ENCODE assay signal across 16 cellular contexts in the genomic region with DNA sequence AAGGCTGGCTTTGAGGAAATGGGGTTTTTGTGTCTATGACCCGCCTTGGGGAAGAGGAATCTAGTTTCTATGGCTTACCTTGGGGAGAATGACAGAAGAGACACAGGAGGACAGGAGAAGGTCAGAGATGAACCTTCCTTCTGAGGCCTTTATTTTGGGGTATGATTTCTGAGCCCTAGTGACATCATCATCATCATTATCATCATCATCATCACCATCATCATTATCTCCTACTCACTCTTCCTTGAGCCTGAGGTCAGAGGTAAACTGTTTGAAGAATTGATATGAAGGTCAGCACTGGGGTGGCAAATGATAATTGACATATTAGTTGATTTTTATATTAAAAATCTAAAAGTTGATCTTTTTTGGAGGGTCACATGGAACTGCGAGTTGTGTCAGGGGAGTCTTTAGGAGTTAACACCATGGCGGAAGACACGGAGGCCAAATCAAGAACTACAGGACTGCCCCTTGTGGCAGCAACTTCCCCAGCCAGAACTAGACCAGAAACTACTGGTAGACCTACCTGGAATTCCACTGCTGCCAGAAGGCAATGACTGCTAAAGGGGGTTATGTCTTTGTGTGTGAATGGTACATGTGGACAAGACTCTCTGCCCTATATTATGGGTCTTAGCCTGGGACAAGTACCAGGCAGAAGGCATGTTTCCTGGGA. TPM values are rescaled to one million over a fixed set of nuclear protein-coding genes. Genes with fewer than 3 reads are reported as not detected.
A peak's percentile ranks its signal among the peaks of the same experiment; 100 is the strongest.
DNase-seq lines count a peak whose midpoint lies in the region; ATAC-seq and TF ChIP-seq lines count a peak whose summit lies in the region.
"Had no signal": no experiment of that assay in that cellular context is flagged by ENCODE, and none has a peak within 500 bp of the region (broad histone marks: within the 10 kb centered on the region; RNA-seq: fewer than 3 reads in every experiment).

No MANE protein-coding gene starts in this region.

- no peak overlapping the region for H3K4me3 ChIP-seq in PC-3 (ENCODE audit: low read length)
- H3K4me3 ChIP-seq in epithelial cell of esophagus (ENCODE audit: low read length): no peak overlapping the region
- H3K4me3 ChIP-seq: SJSA1 had no signal

- H3K23ac ChIP-seq in H9 (ENCODE audit: insufficient read length, low read depth, low read length): no peak overlapping the region

- H3K9me3 Mint-ChIP-seq in H9: no peaks in the 10 kb centered on the region; a peak in 2 of 5 replicates
- H3K9me3 Mint-ChIP-seq in CD4-positive, alpha-beta T cell: peaks cover 3% of the 10 kb centered on the region

- H2BK120ac ChIP-seq in H9 (ENCODE audit: low read depth, low read length, poor library complexity, severe bottlenecking): no peak overlapping the region

- H2AFZ ChIP-seq in H9 (ENCODE audit: low read length) (no peak overlapping the region), PC-3 (ENCODE audit: low read length) (no peak overlapping the region)

- H4K5ac ChIP-seq in H9 (ENCODE audit: insufficient read length, low read depth, low read length): no peak overlapping the region

- no peak overlapping the region for H3K18ac ChIP-seq in H9 (ENCODE audit: insufficient read length, low read depth, low read length)

- H4K20me1 ChIP-seq in H9 (ENCODE audit: control insufficient read depth, insufficient read depth, insufficient read length) (no peaks in the 10 kb centered on the region), PC-3 (ENCODE audit: low read length) (no peaks in the 10 kb centered on the region)

- TF ChIP-seq CTCF in H9 (conservative IDR thresholded peaks at IDR 0.05): peak; percentile 48
- TF ChIP-seq CTCF in PC-3 (conservative IDR thresholded peaks at IDR 0.05; ENCODE audit: low read depth, low read length): 0 out of 2 replicates have a peak, but pooled peaks have one; percentile 16
- peak; percentile 12 for TF ChIP-seq CTCF in epithelial cell of esophagus (IDR thresholded peaks at IDR 0.05; ENCODE audit: insufficient read depth, low read depth, low read length, missing control alignments)
- TF ChIP-seq CTCF in CD4-positive, alpha-beta T cell (IDR thresholded peaks at IDR 0.05): no peak

- H3K4me1 Mint-ChIP-seq in H9: peaks cover 12 to 15% of the 10 kb centered on the region in 2 experiments
- H3K4me1 Mint-ChIP-seq in CD4-positive, alpha-beta T cell (ENCODE audit: low read depth): no peaks in the 10 kb centered on the region
- H3K4me1 Mint-ChIP-seq: CD4-positive, CD25-positive, alpha-beta regulatory T cell had no signal

- no CpG with 5 or more reads among the region's 4 CpGs for WGBS in H9 (ENCODE audit: extremely low coverage, insufficient read length, low lambda C conversion rate)

- peaks cover 79% of the 10 kb centered on the region for H3K27me3 Mint-ChIP-seq in H9 (ENCODE audit: low read depth)
- H3K27me3 Mint-ChIP-seq in CD4-positive, alpha-beta T cell: no peaks in the 10 kb centered on the region
- H3K27me3 Mint-ChIP-seq: CD4-positive, CD25-positive, alpha-beta regulatory T cell had no signal

- H3K9ac ChIP-seq in H9 (ENCODE audit: extremely low read depth, insufficient read length, low read length) (no peak overlapping the region), PC-3 (ENCODE audit: low read length) (no peak overlapping the region)

- no peaks in the 10 kb centered on the region for H3K23me2 ChIP-seq in H9 (ENCODE audit: insufficient read length, low read depth, low read length, poor library complexity, severe bottlenecking)

- no peaks in the 10 kb centered on the region for H3F3A ChIP-seq in PC-3 (ENCODE audit: low read length, unreplicated experiment)

- CTCF ChIA-PET in PC-3 (lab: Charles Lee): no interaction called here
- CTCF ChIA-PET in CD4-positive, alpha-beta T cell (lab: Charles Lee): no interaction called here

- no peaks in the 10 kb centered on the region for H3K9me3 ChIP-seq in H9 (ENCODE audit: control insufficient read depth, low read depth, low read length)
- H3K9me3 ChIP-seq in PC-3 (ENCODE audit: low read length): no peaks in the 10 kb centered on the region
- no peaks in the 10 kb centered on the region for H3K9me3 ChIP-seq in CD4-positive, alpha-beta T cell (ENCODE audit: control insufficient read depth, low read length)
- H3K9me3 ChIP-seq: SJSA1 had no signal

- H3K4me1 ChIP-seq in H9 (ENCODE audit: insufficient read depth, low read length) (peaks cover 6% of the 10 kb centered on the region; the same call in 1 of the 2 replicates), PC-3 (ENCODE audit: insufficient read depth, low read length) (no peaks in the 10 kb centered on the region)
- H3K4me1 ChIP-seq: SJSA1 had no signal

- H2BK5ac ChIP-seq in H9 (ENCODE audit: insufficient read length, low read length): no peak overlapping the region

- H3K79me1 ChIP-seq in H9 (ENCODE audit: insufficient read depth, low read depth, low read length, poor library complexity, severe bottlenecking): no peaks in the 10 kb centered on the region

- H3K14ac ChIP-seq in H9 (ENCODE audit: insufficient read depth, low read length): no peak overlapping the region

- H3K27me3 ChIP-seq in H9 (ENCODE audit: insufficient read depth, low read length): peaks cover 13% of the 10 kb centered on the region; the same call in 1 of the 2 replicates
- H3K27me3 ChIP-seq in PC-3 (ENCODE audit: low read length): no peaks in the 10 kb centered on the region
- no peaks in the 10 kb centered on the region for H3K27me3 ChIP-seq in CD4-positive, alpha-beta T cell (ENCODE audit: control insufficient read depth, insufficient read depth, low read length)
- H3K27me3 ChIP-seq: SJSA1 had no signal

- H3K79me2 ChIP-seq in H9 (ENCODE audit: insufficient read depth, low read length) (no peaks in the 10 kb centered on the region), PC-3 (ENCODE audit: low read length) (no peaks in the 10 kb centered on the region)

- no peak overlapping the region for H3K56ac ChIP-seq in H9 (ENCODE audit: insufficient read length, low read depth, low read length)

- BruUV-seq in PC-3 (replicated peaks; lab: Mats Ljungman, UMichigan): no TSS peak

- no peak overlapping the region for H3K4ac ChIP-seq in H9 (ENCODE audit: low read depth, low read length)

- POLR2A ChIA-PET in PC-3 (lab: Charles Lee; ENCODE audit: unreplicated experiment): no interaction called here
- POLR2A ChIA-PET in CD4-positive, alpha-beta T cell (lab: Charles Lee): no interaction called here

- no peak overlapping the region for H4K8ac ChIP-seq in H9 (replicated peaks; ENCODE audit: insufficient read length, low read depth, low read length)

- DNase-seq in ELF-1 (ENCODE audit: low read depth, low spot score) (peak; percentile 39), H9 (peak; percentile 37), PC-3 (no peak), epithelial cell of esophagus (ENCODE audit: low read depth) (no peak), NCI-H748 (lab: John Stamatoyannopoulos, UW; ENCODE audit: unreplicated experiment) (no peak), SHP77 treated with DMSO at 0.1 percent for 48 hours (lab: John Stamatoyannopoulos, UW) (no peak)
- DNase-seq in CD4-positive, alpha-beta T cell: no peak
- DNase-seq: CD4-positive, CD25-positive, alpha-beta regulatory T cell; DMS79 treated with DMSO at 0.1 percent for 48 hours; KG1; NCI-H1092 treated with DMSO at 0.1 percent for 48 hours; NCI-H2081 treated with DMSO at 0.1 percent for 48 hours; NCI-H524; OCI-M1 had no signal

- H3K36me3 ChIP-seq in PC-3 (ENCODE audit: low read depth, low read length): no peaks in the 10 kb centered on the region
- H3K36me3 ChIP-seq: SJSA1 had no signal

- no peak overlapping the region for H4K91ac ChIP-seq in H9 (ENCODE audit: insufficient read length, low read depth, low read length)

- no peak overlapping the region for H2BK12ac ChIP-seq in H9 (ENCODE audit: insufficient read length, low read depth, low read length)

- no peak for ATAC-seq in PC-3
- no peak for ATAC-seq in CD4-positive, alpha-beta T cell (ENCODE audit: poor library complexity)

- intact Hi-C loops in PC-3 (cut with micrococcal nuclease): no loop called here
- intact Hi-C loops in CD4-positive, alpha-beta T cell (cut with DNase I, micrococcal nuclease): no loop called here

- no peak overlapping the region for H2BK20ac ChIP-seq in H9 (ENCODE audit: low read depth, low read length, poor library complexity, severe bottlenecking)

- H3K4me2 ChIP-seq in H9 (ENCODE audit: insufficient read depth, insufficient read length, low read length): no peak overlapping the region
- no peak overlapping the region for H3K4me2 ChIP-seq in PC-3 (ENCODE audit: low read length)

- H3K27ac ChIP-seq in H9 (ENCODE audit: insufficient read length, low read depth, low read length) (no peak overlapping the region), PC-3 (ENCODE audit: low read length) (no peak overlapping the region)
- H3K27ac ChIP-seq in CD4-positive, alpha-beta T cell (ENCODE audit: low read depth, low read length): no peak overlapping the region
- H3K27ac ChIP-seq: SJSA1 had no signal

- no peaks in the 10 kb centered on the region for H3K36me3 Mint-ChIP-seq in H9 (ENCODE audit: insufficient read depth in 1 of 3, low read depth in 3 of 3)
- no peaks in the 10 kb centered on the region for H3K36me3 Mint-ChIP-seq in CD4-positive, alpha-beta T cell (ENCODE audit: low read depth)
- H3K36me3 Mint-ChIP-seq: CD4-positive, CD25-positive, alpha-beta regulatory T cell had no signal

- no peak overlapping the region for H2AK5ac ChIP-seq in H9 (ENCODE audit: insufficient read length, low read length)

- no peak overlapping the region for H3K4me3 Mint-ChIP-seq in H9
- H3K4me3 Mint-ChIP-seq in CD4-positive, alpha-beta T cell: no peak overlapping the region
- H3K4me3 Mint-ChIP-seq: CD4-positive, CD25-positive, alpha-beta regulatory T cell had no signal

- H3K9me2 ChIP-seq in PC-3 (replicated peaks; ENCODE audit: low read length): no peaks in the 10 kb centered on the region

- no peak overlapping the region for H2BK15ac ChIP-seq in H9 (ENCODE audit: low read depth, low read length)

- no peak overlapping the region for H3T11ph ChIP-seq in H9 (ENCODE audit: low read length)

- H3K27ac Mint-ChIP-seq in H9: no peak overlapping the region
- no peak overlapping the region for H3K27ac Mint-ChIP-seq in CD4-positive, alpha-beta T cell

RNA-seq across cellular contexts. Expression of gene WLS, which starts 49.8 kb away (rescaled TPM):
- total RNA-seq in H9 (2021) (0.79 and 0.94 TPM in 2 replicates), PC-3 (2014; rRNA removed) (15.3 and 19.1 TPM in 2 replicates)
- under 1 TPM; 0.22 to 0.52 TPM for total RNA-seq in CD4-positive, alpha-beta T cell
- total RNA-seq: CD4-positive, CD25-positive, alpha-beta regulatory T cell; T-helper 2 cell treated with Interferon-gamma antibody and Interleukin-4, amounts not matched to agents 100 ng/mL and 5 ng/mL, for 36 hours had no signal

Comparison
In these comparisons a context has a peak if more than half of its experiments do, and no peak if none do; other contexts are left out.
1. DNase-seq: peak in ELF-1 (single experiment) and H9 (single experiment); none in PC-3 (single experiment), epithelial cell of esophagus (single experiment), CD4-positive, alpha-beta T cell (0 of 10), NCI-H748 (single experiment) and SHP77 treated with DMSO at 0.1 percent for 48 hours (single experiment).